21 cellular contexts compared by ENCODE assay signal in genomic region chr1:20195464-20195780, GRCh38. TPM values are rescaled to one million over a fixed set of nuclear protein-coding genes. Genes with fewer than 3 reads are reported as not detected.
DNase-seq lines count a peak whose midpoint lies in the region; ATAC-seq, FAIRE-seq and TF ChIP-seq lines count a peak whose summit lies in the region.
"Had no signal": no experiment of that assay in that cellular context is flagged by ENCODE, and none has a peak within 500 bp of the region (broad histone marks: within the 10 kb centered on the region; RNA-seq: fewer than 3 reads in every experiment).

No MANE protein-coding gene starts in this region.

- no peaks in the 10 kb centered on the region for H3K9me3 Mint-ChIP-seq in activated CD4-positive, alpha-beta memory T cell treated with anti-CD3 and anti-CD28 coated beads for 36 hours
- H3K9me3 Mint-ChIP-seq: CD4-positive, alpha-beta memory T cell; dendritic cell treated with granulocyte-macrophage colony-stimulating factor and Interleukin-4, amounts not matched to agents 40 ng/mL and 50 ng/mL, for 4 days had no signal

- no peaks in the 10 kb centered on the region for H3F3A ChIP-seq in neural cell (ENCODE audit: insufficient read depth, low read length, poor library complexity, severe bottlenecking)

- H3K27me3 ChIP-seq in BLaER1 = no peaks in the 10 kb centered on the region
- no peaks in the 10 kb centered on the region for H3K27me3 ChIP-seq in neural cell (ENCODE audit: insufficient read depth, low read depth, low read length)
- H3K27me3 ChIP-seq: thyroid gland had no signal

- no peak for DNase-seq in GM10248 (ENCODE audit: extremely low spot score)
- DNase-seq in RWPE1 (ENCODE audit: low spot score) = no peak
- DNase-seq in kidney = no peak
- no peak for DNase-seq in activated CD4-positive, alpha-beta memory T cell treated with anti-CD3 and anti-CD28 coated beads for 36 hours
- no peak for DNase-seq in ACHN
- DNase-seq: NCI-H1436 treated with DMSO at 0.1 percent for 48 hours had no signal

- H3K79me2 ChIP-seq in neural cell (replicated peaks; ENCODE audit: insufficient read depth, low read length) = no peaks in the 10 kb centered on the region

- H4K20me1 ChIP-seq in BLaER1 (no peaks in the 10 kb centered on the region), neural cell (ENCODE audit: insufficient read depth) (no peaks in the 10 kb centered on the region)

- no peak overlapping the region for H3K4me3 ChIP-seq in BLaER1
- H3K4me3 ChIP-seq in neural cell (ENCODE audit: low read length) = no peak overlapping the region
- no peak overlapping the region for H3K4me3 ChIP-seq in kidney (ENCODE audit: low read length in 2 of 2)
- H3K4me3 ChIP-seq: SK-N-MC, thyroid gland had no signal

- no peak for FAIRE-seq in kidney (lab: Jason Lieb, UNC)
- FAIRE-seq: H54 had no signal

- H3K9me3 ChIP-seq in BLaER1 (no peaks in the 10 kb centered on the region), neural cell (ENCODE audit: low read length) (no peaks in the 10 kb centered on the region), kidney (ENCODE audit: control insufficient read depth in 1 of 2, low read length in 2 of 2) (no peaks in the 10 kb centered on the region)
- H3K9me3 ChIP-seq: thyroid gland had no signal

- H3K27me3 Mint-ChIP-seq in activated CD4-positive, alpha-beta memory T cell treated with anti-CD3 and anti-CD28 coated beads for 36 hours = peaks cover 30% of the 10 kb centered on the region

- no peak for TF ChIP-seq RAD21 in neural cell (conservative IDR thresholded peaks at IDR 0.05)

- no peak for TF ChIP-seq EP300 in neural cell (conservative IDR thresholded peaks at IDR 0.05; ENCODE audit: poor library complexity, severe bottlenecking)

- H3K36me3 ChIP-seq in BLaER1 (no peaks in the 10 kb centered on the region), neural cell (ENCODE audit: insufficient read depth, low read length) (no peaks in the 10 kb centered on the region), kidney (ENCODE audit: control insufficient read depth in 1 of 2, insufficient read depth in 2 of 2, low read length in 2 of 2) (no peaks in the 10 kb centered on the region)
- H3K36me3 ChIP-seq: thyroid gland had no signal

- intact Hi-C loops in kidney (cut with DNase I) = no loop called here
- intact Hi-C loops in activated CD4-positive, alpha-beta memory T cell treated with anti-CD3 and anti-CD28 coated beads for 36 hours (cut with micrococcal nuclease) = loop anchor here (1.0 to 2.0 kb wide), 3 partner anchors 8 to 277 kb away; no protein-coding TSS in a partner anchor

- H3K9ac ChIP-seq in BLaER1 (no peak overlapping the region), neural cell (ENCODE audit: low read length) (no peak overlapping the region), kidney (ENCODE audit: low read length in 2 of 2) (no peak overlapping the region)

- no peak overlapping the region for H3K4me3 Mint-ChIP-seq in activated CD4-positive, alpha-beta memory T cell treated with anti-CD3 and anti-CD28 coated beads for 36 hours
- H3K4me3 Mint-ChIP-seq: CD4-positive, alpha-beta memory T cell; dendritic cell treated with granulocyte-macrophage colony-stimulating factor and Interleukin-4, amounts not matched to agents 40 ng/mL and 50 ng/mL, for 4 days had no signal

- no peak overlapping the region for H3K27ac ChIP-seq in BLaER1
- no peak overlapping the region for H3K27ac ChIP-seq in RWPE1
- no peak overlapping the region for H3K27ac ChIP-seq in neural cell (ENCODE audit: low read length)
- no peak overlapping the region for H3K27ac ChIP-seq in kidney (ENCODE audit: low read depth in 2 of 2, low read length in 2 of 2)
- H3K27ac ChIP-seq: SK-N-MC, thyroid gland had no signal

- TF ChIP-seq CTCF in GM10248 (IDR thresholded peaks at IDR 0.05; ENCODE audit: control extremely low read depth, extremely low read depth, low read depth, missing control alignments) (peak; percentile 27), RWPE1 (conservative IDR thresholded peaks at IDR 0.05; ENCODE audit: low read depth) (peak; percentile 4; the same call in 1 of the 2 replicates), neural cell (IDR thresholded peaks at IDR 0.05; ENCODE audit: poor library complexity, severe bottlenecking) (peak; percentile 0), kidney (IDR thresholded peaks at IDR 0.05; ENCODE audit: borderline replicate concordance, extremely low read depth, insufficient read depth) (no peak)

- no peaks in the 10 kb centered on the region for H3K36me3 Mint-ChIP-seq in activated CD4-positive, alpha-beta memory T cell treated with anti-CD3 and anti-CD28 coated beads for 36 hours
- H3K36me3 Mint-ChIP-seq: CD4-positive, alpha-beta memory T cell had no signal

- no peak for ATAC-seq in GM21619 (IDR thresholded peaks at IDR 0.05; ENCODE audit: unreplicated experiment)

- peak overlapping the region; percentile 71 for H3K4me2 ChIP-seq in BLaER1
- H3K4me2 ChIP-seq in neural cell (ENCODE audit: low read length) = no peak overlapping the region

- CTCF ChIA-PET in GM10248 (lab: Yijun Ruan, JAX) (interaction anchor here (0.7 to 5.5 kb wide), 30 partner anchors 8 to 388 kb away, joined by 3 to 72 read pairs (median 6); partner anchors contain the start of genes OTUD3, PLA2G2C and UBXN10), RWPE1 (lab: Yijun Ruan, JAX) (interaction anchor here (0.7 to 1.3 kb wide), 3 partner anchors 8 to 288 kb away, joined by 3 to 9 read pairs (median 3); no protein-coding TSS in a partner anchor)
- CTCF ChIA-PET in activated CD4-positive, alpha-beta memory T cell treated with anti-CD3 and anti-CD28 coated beads for 36 hours (lab: Charles Lee) = interaction anchor here (1.0 to 5.6 kb wide), 19 partner anchors 9 to 280 kb away, joined by 3 to 60 read pairs (median 13); partner anchors contain the start of genes PLA2G2C and UBXN10

- H3K4me1 ChIP-seq in BLaER1 (peaks cover 31% of the 10 kb centered on the region), kidney (ENCODE audit: control insufficient read depth in 1 of 2, insufficient read depth in 1 of 2, low read depth in 1 of 2, low read length in 2 of 2) (no peaks in the 10 kb centered on the region)

- no peak overlapping the region for H2AFZ ChIP-seq in neural cell (ENCODE audit: low read depth, low read length)

- peaks cover 2% of the 10 kb centered on the region for H3K4me1 Mint-ChIP-seq in activated CD4-positive, alpha-beta memory T cell treated with anti-CD3 and anti-CD28 coated beads for 36 hours (ENCODE audit: low read depth)

- in situ Hi-C loops in ACHN (cut with HindIII; ENCODE audit: low pct_ligation_motif_present, low pct_unique_long_range_greater_than_20kb, low sequenced_read_pairs) = no loop called here

- POLR2A ChIA-PET in GM10248 (lab: Yijun Ruan, JAX) = no interaction called here
- POLR2A ChIA-PET in RWPE1 (lab: Yijun Ruan, JAX; ENCODE audit: low non-redundant PET) = no interaction called here
- POLR2A ChIA-PET in activated CD4-positive, alpha-beta memory T cell treated with anti-CD3 and anti-CD28 coated beads for 36 hours (lab: Charles Lee) = no interaction called here

- H3K9me2 ChIP-seq in neural cell (ENCODE audit: insufficient read depth, low read length) = no peaks in the 10 kb centered on the region

- no peak overlapping the region for H3K27ac Mint-ChIP-seq in activated CD4-positive, alpha-beta memory T cell treated with anti-CD3 and anti-CD28 coated beads for 36 hours
- H3K27ac Mint-ChIP-seq: dendritic cell treated with granulocyte-macrophage colony-stimulating factor and Interleukin-4, amounts not matched to agents 40 ng/mL and 50 ng/mL, for 4 days; progenitor cell of endocrine pancreas had no signal

TF ChIP-seq in neural cell, 6 proteins besides CTCF, POLR2A, EP300 and RAD21 (continues in another document):
- TF ChIP-seq SMC3 (conservative IDR thresholded peaks at IDR 0.05; ENCODE audit: poor library complexity) (no peak), EZH2 (IDR thresholded peaks at IDR 0.05; ENCODE audit: borderline replicate concordance, insufficient read depth, low read length, poor library complexity, severe bottlenecking) (no peak), TAF1 (IDR thresholded peaks at IDR 0.05; ENCODE audit: low read depth) (no peak), MXI1 (conservative IDR thresholded peaks at IDR 0.05; ENCODE audit: poor library complexity, severe bottlenecking) (no peak), POLR2AphosphoS5 (IDR thresholded peaks at IDR 0.05) (no peak)

RNA-seq across cellular contexts. Expression of gene PLA2G2C, which starts 9.1 kb away (rescaled TPM):
- polyA plus RNA-seq in neural cell (not detected in 2 replicates), kidney (ENCODE audit: insufficient read depth, low read depth, low replicate concordance) (not detected)
- polyA minus RNA-seq in neural cell = not detected in 2 replicates
- 0.31 TPM for total RNA-seq in kidney
- under 1 TPM; 0.43 to 0.44 TPM for total RNA-seq in activated CD4-positive, alpha-beta memory T cell treated with anti-CD3 and anti-CD28 coated beads for 36 hours
- total RNA-seq: CD4-positive, alpha-beta memory T cell; Daoy; fibroblast of villous mesenchyme; left lobe of liver; LHCN-M2; progenitor cell of endocrine pancreas; thyroid gland had no signal
- polyA plus RNA-seq: adipose tissue; CD4-positive, alpha-beta memory T cell had no signal

RNA-seq across cellular contexts. Expression of gene UBXN10, which starts 9.5 kb away (rescaled TPM):
- polyA plus RNA-seq in neural cell = 0.64 and 0.82 TPM in 2 replicates
- 1.5 TPM in 2 replicates for polyA minus RNA-seq in neural cell
- 12.6 TPM for total RNA-seq in kidney
- polyA plus RNA-seq in kidney (ENCODE audit: insufficient read depth, low read depth, low replicate concordance) = 2.3 TPM
- under 1 TPM; 0.53 to 0.55 TPM for total RNA-seq in activated CD4-positive, alpha-beta memory T cell treated with anti-CD3 and anti-CD28 coated beads for 36 hours
- total RNA-seq: fibroblast of villous mesenchyme, LHCN-M2 had no signal

RNA-seq across cellular contexts. Expression of gene PLA2G2F, which starts 56.3 kb away (rescaled TPM):
- not detected in 2 replicates for polyA plus RNA-seq in neural cell
- polyA minus RNA-seq in neural cell = not detected in 2 replicates
- not detected for total RNA-seq in kidney
- polyA plus RNA-seq in kidney (ENCODE audit: insufficient read depth, low read depth, low replicate concordance) = not detected
- total RNA-seq in activated CD4-positive, alpha-beta memory T cell treated with anti-CD3 and anti-CD28 coated beads for 36 hours = not detected
- total RNA-seq: CD4-positive, alpha-beta memory T cell; Daoy; fibroblast of villous mesenchyme; left lobe of liver; LHCN-M2; progenitor cell of endocrine pancreas; sciatic nerve; thyroid gland had no signal
- polyA plus RNA-seq: adipose tissue; CD4-positive, alpha-beta memory T cell had no signal
